ENCODE assay signal across 8 cellular contexts in the genomic region with DNA sequence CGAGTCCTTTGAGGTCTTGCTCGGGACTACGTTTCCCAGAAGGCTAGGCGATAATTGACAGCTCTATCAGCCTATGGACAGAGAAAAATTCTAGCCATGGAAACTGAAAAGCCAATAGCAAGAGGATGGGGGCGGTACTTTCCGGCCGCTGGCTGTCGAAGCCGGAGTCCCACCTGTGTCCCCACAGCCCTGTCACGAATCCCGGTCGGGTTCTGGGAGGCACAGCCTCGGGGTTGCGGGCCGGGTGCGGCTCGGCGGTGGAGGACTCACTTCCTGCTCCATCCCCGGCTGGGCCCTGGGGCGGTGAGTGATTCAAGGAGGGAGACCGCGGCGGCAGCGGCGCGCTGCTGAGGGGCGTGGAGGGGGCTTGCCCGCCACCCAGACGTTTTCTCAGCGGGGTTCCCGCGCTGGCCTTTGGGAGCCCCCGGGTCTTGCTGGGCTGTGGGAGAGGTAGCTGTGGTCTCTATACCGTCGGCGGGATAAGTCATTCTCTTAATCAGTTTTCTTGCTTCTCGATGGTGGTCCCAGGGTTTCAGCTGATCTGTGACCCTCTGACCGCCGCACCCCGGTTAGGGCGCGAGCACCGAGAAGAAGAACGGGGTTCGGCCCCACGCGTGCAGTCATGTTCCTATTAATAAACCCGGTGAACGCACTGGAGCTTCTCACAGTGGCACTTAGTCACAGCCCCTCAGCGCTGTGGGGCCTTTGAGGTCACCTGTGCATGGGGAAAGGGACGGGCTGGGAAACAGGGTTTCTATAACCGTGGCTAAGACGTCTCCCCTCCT. TPM values are rescaled to one million over a fixed set of nuclear protein-coding genes. Genes with fewer than 3 reads are reported as not detected.
A peak's percentile ranks its signal among the peaks of the same experiment; 100 is the strongest.
DNase-seq lines count a peak whose midpoint lies in the region; ATAC-seq and TF ChIP-seq lines count a peak whose summit lies in the region.

Gene ZNF774 (plus strand): TSS at position 176 of the 785 bp plus-strand sequence. CDS start 2,377 bp downstream, outside the sequence.

- H3K9me3 Mint-ChIP-seq in GM23338 = no peaks in the 10 kb centered on the region
- no peaks in the 10 kb centered on the region for H3K9me3 Mint-ChIP-seq in natural killer cell treated with Interleukin-12 subunit alpha and Interleukin-12 subunit beta and Interleukin-15 and Interleukin-18, amount 100 ng/mL, for 72 hours

- no peaks in the 10 kb centered on the region for H3K9me2 ChIP-seq in DOHH2 (replicated peaks; ENCODE audit: control insufficient read depth, low read length)
- no peaks in the 10 kb centered on the region for H3K9me2 ChIP-seq in GM23338 (ENCODE audit: insufficient read depth)

- H3K4me3 ChIP-seq in DOHH2 (ENCODE audit: low read length) = peak within 1 kb of the TSS; percentile 81
- peak within 1 kb of the TSS; percentile 74 for H3K4me3 ChIP-seq in GM23338
- H3K4me3 ChIP-seq in fibroblast of pulmonary artery (replicated peaks; ENCODE audit: low read depth, low read length) = peak within 1 kb of the TSS; percentile 88

- H3K4me3 Mint-ChIP-seq in GM23338 = peak within 1 kb of the TSS; percentile 91
- H3K4me3 Mint-ChIP-seq in natural killer cell treated with Interleukin-12 subunit alpha and Interleukin-12 subunit beta and Interleukin-15 and Interleukin-18, amount 100 ng/mL, for 72 hours = peak within 1 kb of the TSS; percentile 83

- no peaks in the 10 kb centered on the region for H3K36me3 Mint-ChIP-seq in GM23338 (ENCODE audit: low read depth)
- no peaks in the 10 kb centered on the region for H3K36me3 Mint-ChIP-seq in natural killer cell treated with Interleukin-12 subunit alpha and Interleukin-12 subunit beta and Interleukin-15 and Interleukin-18, amount 100 ng/mL, for 72 hours

- no peaks in the 10 kb centered on the region for H4K20me1 ChIP-seq in DOHH2 (ENCODE audit: control insufficient read depth, insufficient read depth, low read depth, low read length)
- no peaks in the 10 kb centered on the region for H4K20me1 ChIP-seq in GM23338 (replicated peaks; ENCODE audit: insufficient read depth)

- peak within 1 kb of the TSS; percentile 97 for H2AFZ ChIP-seq in GM23338

- peak; percentile 97 for ATAC-seq in GM23338
- ATAC-seq in natural killer cell treated with Interleukin-12 subunit alpha and Interleukin-12 subunit beta and Interleukin-15 and Interleukin-18, amount 100 ng/mL, for 72 hours = peak; percentile 97 to 98

- H3K36me3 ChIP-seq in DOHH2 (ENCODE audit: control insufficient read depth, low read length) (no peaks in the 10 kb centered on the region), GM23338 (ENCODE audit: insufficient read depth) (no peaks in the 10 kb centered on the region)

- DNase-seq in GM23338 (ENCODE audit: low spot score) (peak; percentile 99), Kasumi-1 (lab: John Stamatoyannopoulos, UW) (peak; percentile 86 to 92), RKO (ENCODE audit: low spot score) (peak; percentile 95), fibroblast of pulmonary artery (ENCODE audit: low read depth) (peak; percentile 97)
- peak; percentile 66 to 81 for DNase-seq in activated T-helper 1 cell treated with anti-CD3 and anti-CD28 coated beads, Interleukin-2, amount 50 U/mL, for 16 hours (ENCODE audit: low read depth in 1 of 2, low spot score in 1 of 2)
- peak; percentile 92 for DNase-seq in natural killer cell treated with Interleukin-12 subunit alpha and Interleukin-12 subunit beta and Interleukin-15 and Interleukin-18, amount 100 ng/mL, for 72 hours (ENCODE audit: low spot score)
- DNase-seq in stimulated activated naive CD4-positive, alpha-beta T cell treated with Interleukin-2 at 50 U/mL for 16 hours (lab: John Stamatoyannopoulos, UW) = peak; percentile 87

- H3K4me2 ChIP-seq in DOHH2 (ENCODE audit: low read length) (peak within 1 kb of the TSS; percentile 76), GM23338 (peak within 1 kb of the TSS; percentile 93)

- no peak within 1 kb of the TSS for H3K27ac Mint-ChIP-seq in GM23338
- peak within 1 kb of the TSS; percentile 35 to 72 for H3K27ac Mint-ChIP-seq in natural killer cell treated with Interleukin-12 subunit alpha and Interleukin-12 subunit beta and Interleukin-15 and Interleukin-18, amount 100 ng/mL, for 72 hours

- no peaks in the 10 kb centered on the region for H3K9me3 ChIP-seq in DOHH2 (ENCODE audit: control insufficient read depth, insufficient read depth, low read length)

- H3F3A ChIP-seq in DOHH2 (ENCODE audit: control insufficient read depth, insufficient read depth) = no peaks in the 10 kb centered on the region
- no peaks in the 10 kb centered on the region for H3F3A ChIP-seq in GM23338 (replicated peaks; ENCODE audit: low read depth)

- peaks cover 15% of the 10 kb centered on the region for H3K27me3 Mint-ChIP-seq in GM23338 (ENCODE audit: insufficient read depth, low read depth, poor library complexity)
- peaks cover 0 to 3% of the 10 kb centered on the region in 2 donors for H3K27me3 Mint-ChIP-seq in natural killer cell treated with Interleukin-12 subunit alpha and Interleukin-12 subunit beta and Interleukin-15 and Interleukin-18, amount 100 ng/mL, for 72 hours

- TF ChIP-seq CTCF in DOHH2 (IDR thresholded peaks at IDR 0.05; ENCODE audit: low read depth, low read length, poor library complexity, severe bottlenecking) (no peak), GM23338 (conservative IDR thresholded peaks at IDR 0.05; ENCODE audit: low read depth in 2 of 2) (no peak), fibroblast of pulmonary artery (IDR thresholded peaks at IDR 0.05; ENCODE audit: low read length, missing control alignments) (no peak)

- H3K79me2 ChIP-seq in DOHH2 (ENCODE audit: control insufficient read depth, low read length) = no peaks in the 10 kb centered on the region
- no peaks in the 10 kb centered on the region for H3K79me2 ChIP-seq in GM23338 (replicated peaks; ENCODE audit: insufficient read depth)

- peaks cover 3% of the 10 kb centered on the region; the same call in 1 of the 3 replicates for H3K4me1 Mint-ChIP-seq in GM23338
- peaks cover 8 to 13% of the 10 kb centered on the region in 2 donors for H3K4me1 Mint-ChIP-seq in natural killer cell treated with Interleukin-12 subunit alpha and Interleukin-12 subunit beta and Interleukin-15 and Interleukin-18, amount 100 ng/mL, for 72 hours (ENCODE audit: low read depth in 2 of 2)

- no peak within 1 kb of the TSS for H3K27ac ChIP-seq in DOHH2 (ENCODE audit: low read depth, low read length)
- H3K27ac ChIP-seq in GM23338 (ENCODE audit: low read depth) = no peak within 1 kb of the TSS

- H3K27me3 ChIP-seq in DOHH2 (ENCODE audit: control insufficient read depth, low read length) = no peaks in the 10 kb centered on the region
- no peaks in the 10 kb centered on the region for H3K27me3 ChIP-seq in GM23338 (ENCODE audit: insufficient read depth)

- H3K4me1 ChIP-seq in DOHH2 (ENCODE audit: control insufficient read depth, low read length) = peaks cover 8% of the 10 kb centered on the region
- H3K4me1 ChIP-seq in GM23338 (ENCODE audit: insufficient read depth) = no peaks in the 10 kb centered on the region

TF ChIP-seq in GM23338, 12 proteins besides CTCF, POLR2A, EP300 and RAD21 (continues in another document):
- TF ChIP-seq ETS1 (IDR thresholded peaks at IDR 0.05) (peak; percentile 83), CREB1 (CRISPR knock-in tag; IDR thresholded peaks at IDR 0.05; ENCODE audit: low read depth) (0 out of 2 replicates have a peak, but pooled peaks have one; percentile 33), EZH2 (IDR thresholded peaks at IDR 0.05; ENCODE audit: low read depth, unreplicated experiment) (no peak), EZH2phosphoT487 (IDR thresholded peaks at IDR 0.05; ENCODE audit: unreplicated experiment) (no peak), ZNF114 (CRISPR knock-in tag; IDR thresholded peaks at IDR 0.05) (no peak), NANOG (IDR thresholded peaks at IDR 0.05; ENCODE audit: borderline replicate concordance) (no peak), POLR2AphosphoS5 (IDR thresholded peaks at IDR 0.05; ENCODE audit: low read depth) (peak; percentile 37), ZNF331 (CRISPR knock-in tag; IDR thresholded peaks at IDR 0.05; ENCODE audit: low read depth) (no peak)

RNA-seq across cellular contexts. Expression of gene ZNF774, which starts in this region (rescaled TPM):
- 1.5 and 1.8 TPM in 2 replicates for total RNA-seq in GM23338 (2014; rRNA removed; shearing (Covaris generic))
- polyA plus RNA-seq in GM23338 (2016; fragmentation: Nextera tagmentation; extraction: Ambion mirVana) = 0.45 and 0.54 TPM in 2 replicates
- total RNA-seq in natural killer cell treated with Interleukin-12 subunit alpha and Interleukin-12 subunit beta and Interleukin-15 and Interleukin-18, amount 100 ng/mL, for 72 hours = 1 to 10 TPM; 1.3 to 1.4 TPM
